1 cellular context compared by ENCODE assay signal in the genomic region with DNA sequence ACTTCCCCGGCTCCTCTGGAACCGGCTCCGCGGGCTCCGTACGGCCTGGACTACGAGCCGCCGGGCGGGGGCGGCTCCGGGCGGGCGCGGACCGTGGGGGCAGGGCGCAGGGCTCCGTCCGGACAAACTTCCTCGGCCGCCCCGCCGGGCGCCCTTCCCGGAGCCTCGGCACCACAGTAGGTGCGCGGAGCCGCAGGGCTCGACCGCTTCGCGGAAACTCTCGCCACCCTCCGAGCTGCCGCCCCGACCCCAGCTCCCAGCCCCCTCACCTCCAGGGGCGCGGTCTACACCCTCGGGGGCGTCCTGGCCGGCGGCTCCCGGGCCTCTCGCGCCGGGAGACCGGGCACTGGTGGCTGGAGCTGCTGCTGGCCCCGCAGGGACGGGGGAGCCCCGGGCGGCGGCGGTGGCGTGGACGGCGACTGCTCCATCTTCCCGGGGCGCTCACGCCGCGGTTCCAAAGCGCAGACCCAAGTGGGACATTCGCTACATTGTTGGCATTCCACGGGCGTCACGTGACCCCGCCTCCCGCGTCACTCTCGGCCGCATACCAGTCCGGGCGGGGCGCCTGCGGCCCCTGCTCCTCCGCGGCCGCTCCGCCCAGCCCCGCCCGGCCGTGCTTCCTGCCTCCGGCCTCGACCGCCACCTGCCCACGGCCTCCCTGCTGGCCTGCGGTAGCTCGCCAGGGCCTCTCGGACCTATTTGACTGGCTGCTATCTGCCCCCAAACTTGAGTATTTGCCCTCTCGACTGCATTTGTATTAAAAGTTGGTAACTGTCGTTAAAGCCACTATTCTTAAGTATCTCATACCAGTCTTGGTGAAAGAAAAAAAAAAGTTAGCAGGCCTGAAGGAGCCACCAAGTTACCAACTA.
TF ChIP-seq lines count a peak whose summit lies in the region.

A gene (minus strand): TSS at position 510 of the 869 bp plus-strand sequence. CDS start 15,560 bp downstream, outside the sequence.

TF ChIP-seq in A549, 52 proteins besides CTCF, POLR2A, EP300 and RAD21 (continued from another document):
- TF ChIP-seq, protein P1, sequence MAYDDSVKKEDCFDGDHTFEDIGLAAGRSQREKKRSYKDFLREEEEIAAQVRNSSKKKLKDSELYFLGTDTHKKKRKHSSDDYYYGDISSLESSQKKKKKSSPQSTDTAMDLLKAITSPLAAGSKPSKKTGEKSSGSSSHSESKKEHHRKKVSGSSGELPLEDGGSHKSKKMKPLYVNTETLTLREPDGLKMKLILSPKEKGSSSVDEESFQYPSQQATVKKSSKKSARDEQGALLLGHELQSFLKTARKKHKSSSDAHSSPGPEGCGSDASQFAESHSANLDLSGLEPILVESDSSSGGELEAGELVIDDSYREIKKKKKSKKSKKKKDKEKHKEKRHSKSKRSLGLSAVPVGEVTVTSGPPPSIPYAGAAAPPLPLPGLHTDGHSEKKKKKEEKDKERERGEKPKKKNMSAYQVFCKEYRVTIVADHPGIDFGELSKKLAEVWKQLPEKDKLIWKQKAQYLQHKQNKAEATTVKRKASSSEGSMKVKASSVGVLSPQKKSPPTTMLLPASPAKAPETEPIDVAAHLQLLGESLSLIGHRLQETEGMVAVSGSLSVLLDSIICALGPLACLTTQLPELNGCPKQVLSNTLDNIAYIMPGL (CRISPR knock-in tag; IDR thresholded peaks at IDR 0.05; ENCODE audit: borderline replicate concordance): peak; percentile 37; the same call in 1 of the 2 replicates
- TF ChIP-seq FOSL2 (IDR thresholded peaks at IDR 0.05) (no peak), FOSL2 (CRISPR knock-in tag; IDR thresholded peaks at IDR 0.05) (peak; percentile 52), BHLHE40 (IDR thresholded peaks at IDR 0.05; ENCODE audit: low read depth, low read length) (no peak), HOXB13 (CRISPR knock-in tag; IDR thresholded peaks at IDR 0.05; ENCODE audit: low read depth) (0 out of 2 replicates have a peak, but pooled peaks have one; percentile 35), GATA3 (IDR thresholded peaks at IDR 0.05; ENCODE audit: borderline replicate concordance) (peak; percentile 74), ZFP36 (IDR thresholded peaks at IDR 0.05; ENCODE audit: borderline replicate concordance, partially characterized antibody) (no peak)
- TF ChIP-seq, protein P2, sequence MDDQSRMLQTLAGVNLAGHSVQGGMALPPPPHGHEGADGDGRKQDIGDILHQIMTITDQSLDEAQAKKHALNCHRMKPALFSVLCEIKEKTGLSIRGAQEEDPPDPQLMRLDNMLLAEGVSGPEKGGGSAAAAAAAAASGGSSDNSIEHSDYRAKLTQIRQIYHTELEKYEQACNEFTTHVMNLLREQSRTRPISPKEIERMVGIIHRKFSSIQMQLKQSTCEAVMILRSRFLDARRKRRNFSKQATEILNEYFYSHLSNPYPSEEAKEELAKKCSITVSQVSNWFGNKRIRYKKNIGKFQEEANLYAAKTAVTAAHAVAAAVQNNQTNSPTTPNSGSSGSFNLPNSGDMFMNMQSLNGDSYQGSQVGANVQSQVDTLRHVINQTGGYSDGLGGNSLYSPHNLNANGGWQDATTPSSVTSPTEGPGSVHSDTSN (IDR thresholded peaks at IDR 0.05): no peak
- TF ChIP-seq, protein P3, sequence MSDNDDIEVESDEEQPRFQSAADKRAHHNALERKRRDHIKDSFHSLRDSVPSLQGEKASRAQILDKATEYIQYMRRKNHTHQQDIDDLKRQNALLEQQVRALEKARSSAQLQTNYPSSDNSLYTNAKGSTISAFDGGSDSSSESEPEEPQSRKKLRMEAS (IDR thresholded peaks at IDR 0.05): peak; percentile 68; the same call in 1 of the 2 replicates
- TF ChIP-seq, protein P4, sequence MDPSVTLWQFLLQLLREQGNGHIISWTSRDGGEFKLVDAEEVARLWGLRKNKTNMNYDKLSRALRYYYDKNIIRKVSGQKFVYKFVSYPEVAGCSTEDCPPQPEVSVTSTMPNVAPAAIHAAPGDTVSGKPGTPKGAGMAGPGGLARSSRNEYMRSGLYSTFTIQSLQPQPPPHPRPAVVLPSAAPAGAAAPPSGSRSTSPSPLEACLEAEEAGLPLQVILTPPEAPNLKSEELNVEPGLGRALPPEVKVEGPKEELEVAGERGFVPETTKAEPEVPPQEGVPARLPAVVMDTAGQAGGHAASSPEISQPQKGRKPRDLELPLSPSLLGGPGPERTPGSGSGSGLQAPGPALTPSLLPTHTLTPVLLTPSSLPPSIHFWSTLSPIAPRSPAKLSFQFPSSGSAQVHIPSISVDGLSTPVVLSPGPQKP (IDR thresholded peaks at IDR 0.05; ENCODE audit: low read depth, low read length): no peak
- TF ChIP-seq, protein P5, sequence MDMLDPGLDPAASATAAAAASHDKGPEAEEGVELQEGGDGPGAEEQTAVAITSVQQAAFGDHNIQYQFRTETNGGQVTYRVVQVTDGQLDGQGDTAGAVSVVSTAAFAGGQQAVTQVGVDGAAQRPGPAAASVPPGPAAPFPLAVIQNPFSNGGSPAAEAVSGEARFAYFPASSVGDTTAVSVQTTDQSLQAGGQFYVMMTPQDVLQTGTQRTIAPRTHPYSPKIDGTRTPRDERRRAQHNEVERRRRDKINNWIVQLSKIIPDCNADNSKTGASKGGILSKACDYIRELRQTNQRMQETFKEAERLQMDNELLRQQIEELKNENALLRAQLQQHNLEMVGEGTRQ (IDR thresholded peaks at IDR 0.05): peak; percentile 93
